10 cellular contexts compared by ENCODE assay signal in genomic region chr6:43856005-43856765, GRCh38.
DNase-seq lines count a peak whose midpoint lies in the region; ATAC-seq and TF ChIP-seq lines count a peak whose summit lies in the region.
"Had no signal": no experiment of that assay in that cellular context is flagged by ENCODE, and none has a peak within 500 bp of the region (broad histone marks: within the 10 kb centered on the region; RNA-seq: fewer than 3 reads in every experiment).

No MANE protein-coding gene starts in this region.

- no peaks in the 10 kb centered on the region for H3F3A ChIP-seq in smooth muscle cell (ENCODE audit: low read depth)

- DNase-seq in HCT116 (ENCODE audit: low read depth, low spot score), result peak; percentile 21
- DNase-seq in SK-N-DZ (ENCODE audit: low spot score), result peak; percentile 68
- peak in 2 of 5 donors; percentile 46 to 53 for DNase-seq in heart left ventricle
- no peak for DNase-seq in smooth muscle cell (lab: John Stamatoyannopoulos, UW; ENCODE audit: unreplicated experiment)
- DNase-seq in stimulated activated CD4-positive, alpha-beta T cell treated with anti-CD3 and anti-CD28 coated beads, Interleukin-4, amount 100 ng/mL, for 1 hour, result no peak
- DNase-seq: activated naive CD8-positive, alpha-beta T cell treated with anti-CD3 and anti-CD28 coated beads, Interleukin-2, amount 10 ng/mL, durations not matched to agents 7 days and 5 days; NK-92 treated with Interleukin-12 subunit alpha and Interleukin-12 subunit beta, amount 100 ng/mL, for 24 hours had no signal

- intact Hi-C loops in HCT116 (cut with micrococcal nuclease) (loop anchor here (2.0 to 10.0 kb wide), 2 partner anchors 149 to 223 kb away; no protein-coding TSS in a partner anchor), heart left ventricle (cut with DNase I) (loop anchor here in 7 of 10 donors (1.0 to 10.0 kb wide), 6 partner anchors 91 to 219 kb away; no protein-coding TSS in a partner anchor)

- POLR2A ChIA-PET in HCT116 (lab: Charles Lee), result interaction anchor here (1.1 kb wide), 1 partner anchor 223 kb away, joined by 3 read pairs; no protein-coding TSS in a partner anchor

- H3K36me3 ChIP-seq in HCT116 (ENCODE audit: control insufficient read depth in 1 of 2, insufficient read depth in 2 of 2, low read length in 2 of 2), result no peaks in the 10 kb centered on the region
- H3K36me3 ChIP-seq in heart left ventricle, result no peaks in the 10 kb centered on the region
- no peaks in the 10 kb centered on the region for H3K36me3 ChIP-seq in smooth muscle cell (ENCODE audit: low read depth)

- H3K79me2 ChIP-seq in HCT116 (ENCODE audit: insufficient read depth, low read length) (no peaks in the 10 kb centered on the region), smooth muscle cell (ENCODE audit: low read depth) (no peaks in the 10 kb centered on the region)

- no peaks in the 10 kb centered on the region; the same call in 1 of the 2 replicates for H3K27me3 ChIP-seq in HCT116 (ENCODE audit: insufficient read depth, low read length)
- no peaks in the 10 kb centered on the region for H3K27me3 ChIP-seq in heart left ventricle
- no peaks in the 10 kb centered on the region for H3K27me3 ChIP-seq in smooth muscle cell (ENCODE audit: low read depth)

- H4K20me1 ChIP-seq in HCT116 (ENCODE audit: insufficient read depth), result no peaks in the 10 kb centered on the region
- no peaks in the 10 kb centered on the region for H4K20me1 ChIP-seq in smooth muscle cell (ENCODE audit: low read depth)

- CTCF ChIA-PET in HCT116 (lab: Charles Lee), result interaction anchor here (1.0 to 1.5 kb wide), 8 partner anchors 10 to 223 kb away, joined by 3 to 5 read pairs (median 4); no protein-coding TSS in a partner anchor

- RAD21 ChIA-PET in HCT116 (lab: Charles Lee; ENCODE audit: low non-redundant PET in 1 of 2, low total read pairs in 2 of 2, uncharacterized antibody in 2 of 2, unreplicated experiment in 2 of 2), result interaction anchor here in 1 of 2 experiments (0.6 to 1.8 kb wide), 2 partner anchors 95 to 104 kb away, joined by 3 to 5 read pairs; no protein-coding TSS in a partner anchor

- TF ChIP-seq CTCF in HCT116 (IDR thresholded peaks at IDR 0.05 in 2 of 3, conservative IDR thresholded peaks at IDR 0.05 in 1 of 3; ENCODE audit: borderline replicate concordance in 1 of 3, insufficient read depth in 1 of 3, low read depth in 2 of 3, low read length in 2 of 3) (peak; percentile 56 to 71 (median 70); a peak in 5 of 6 replicates), heart left ventricle (IDR thresholded peaks at IDR 0.05) (peak in 10 of 12 donors; percentile 21 to 55 (median 38)), smooth muscle cell (IDR thresholded peaks at IDR 0.05; ENCODE audit: borderline replicate concordance, insufficient read depth, poor library complexity, severe bottlenecking) (peak; percentile 37)

- H3K9me3 ChIP-seq in HCT116 (ENCODE audit: control insufficient read depth in 1 of 2, insufficient read depth in 1 of 2, low read depth in 1 of 2, low read length in 2 of 2) (no peaks in the 10 kb centered on the region), heart left ventricle (no peaks in the 10 kb centered on the region), smooth muscle cell (replicated peaks; ENCODE audit: low read depth) (no peaks in the 10 kb centered on the region)

- H3K4me3 ChIP-seq in HCT116 (replicated peaks in 1 of 2; ENCODE audit: low read depth in 1 of 2, low read length in 2 of 2), result no peak overlapping the region
- no peak overlapping the region for H3K4me3 ChIP-seq in heart left ventricle
- no peak overlapping the region for H3K4me3 ChIP-seq in smooth muscle cell

- H3K4me2 ChIP-seq in HCT116 (ENCODE audit: low read length) (no peak overlapping the region), smooth muscle cell (no peak overlapping the region)

- peak; percentile 66 for TF ChIP-seq RAD21 in HCT116 (IDR thresholded peaks at IDR 0.05; ENCODE audit: low read depth)

- no peak for TF ChIP-seq POLR2A in HCT116 (IDR thresholded peaks at IDR 0.05; ENCODE audit: borderline replicate concordance, extremely low read depth, insufficient read depth, insufficient read length)
- no peak for TF ChIP-seq POLR2A in heart left ventricle (IDR thresholded peaks at IDR 0.05)

- BruUV-seq in HCT116 (replicated peaks; lab: Mats Ljungman, UMichigan), result no TSS peak

- H2AFZ ChIP-seq in HCT116 (ENCODE audit: low read depth, low read length, poor library complexity, severe bottlenecking), result no peak overlapping the region
- H2AFZ ChIP-seq in smooth muscle cell (ENCODE audit: low read depth), result no peak overlapping the region

- H3K4me1 ChIP-seq in HCT116 (ENCODE audit: control insufficient read depth in 1 of 2, insufficient read depth in 2 of 2, low read length in 2 of 2), result no peaks in the 10 kb centered on the region
- no peaks in the 10 kb centered on the region for H3K4me1 ChIP-seq in heart left ventricle
- peaks cover 27% of the 10 kb centered on the region for H3K4me1 ChIP-seq in smooth muscle cell (ENCODE audit: low read depth)

- 58 to 80% (median 78%) methylated on average over 5 to 6 of the region's 6 CpGs for WGBS in heart left ventricle, 4 donors
- 79% methylated on average over 6 of the region's 6 CpGs for WGBS in smooth muscle cell (ENCODE audit: low lambda C conversion rate)

- H3K27ac ChIP-seq in HCT116 (ENCODE audit: low read depth, low read length) (no peak overlapping the region), heart left ventricle (no peak overlapping the region), smooth muscle cell (ENCODE audit: low read depth) (no peak overlapping the region)

- ATAC-seq in HCT116 (peak; percentile 80), heart left ventricle (peak; percentile 14 to 79 (median 59)), HG02588 (IDR thresholded peaks at IDR 0.05; ENCODE audit: unreplicated experiment) (no peak), GM21528 (IDR thresholded peaks at IDR 0.05; ENCODE audit: low FRiP score, unreplicated experiment) (no peak), GM21723 (IDR thresholded peaks at IDR 0.05; ENCODE audit: unreplicated experiment) (no peak)

- H3K9me2 ChIP-seq in HCT116 (ENCODE audit: insufficient read depth), result no peaks in the 10 kb centered on the region

- H3K9ac ChIP-seq in HCT116 (ENCODE audit: low read length) (no peak overlapping the region), smooth muscle cell (ENCODE audit: low read depth) (no peak overlapping the region)

TF ChIP-seq in HCT116, 20 proteins besides CTCF, POLR2A, EP300 and RAD21:
- TF ChIP-seq, protein P1, sequence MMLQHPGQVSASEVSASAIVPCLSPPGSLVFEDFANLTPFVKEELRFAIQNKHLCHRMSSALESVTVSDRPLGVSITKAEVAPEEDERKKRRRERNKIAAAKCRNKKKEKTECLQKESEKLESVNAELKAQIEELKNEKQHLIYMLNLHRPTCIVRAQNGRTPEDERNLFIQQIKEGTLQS (IDR thresholded peaks at IDR 0.05), result no peak
- TF ChIP-seq SP1 (IDR thresholded peaks at IDR 0.05; ENCODE audit: low read depth) (no peak), ZFX (IDR thresholded peaks at IDR 0.05) (0 out of 2 replicates have a peak, but pooled peaks have one; percentile 18), EZH2phosphoT487 (IDR thresholded peaks at IDR 0.05; ENCODE audit: borderline replicate concordance) (no peak), SIN3A (IDR thresholded peaks at IDR 0.05; ENCODE audit: low read depth) (no peak), CEBPB (IDR thresholded peaks at IDR 0.05; ENCODE audit: low read depth) (no peak), ZNF274 (IDR thresholded peaks at IDR 0.05; ENCODE audit: low read depth, low read length) (no peak), FOSL1 (IDR thresholded peaks at IDR 0.05; ENCODE audit: low read depth) (no peak), TCF7L2 (IDR thresholded peaks at IDR 0.05; ENCODE audit: borderline replicate concordance, extremely low read depth, insufficient read depth, insufficient read length) (no peak), YY1 (IDR thresholded peaks at IDR 0.05; ENCODE audit: extremely low read depth, insufficient replicate concordance, low read depth, low read length) (peak; percentile 19), MAX (IDR thresholded peaks at IDR 0.05) (no peak), POLR2AphosphoS5 (IDR thresholded peaks at IDR 0.05; ENCODE audit: low read depth, low read length) (no peak)
- TF ChIP-seq, protein P2, sequence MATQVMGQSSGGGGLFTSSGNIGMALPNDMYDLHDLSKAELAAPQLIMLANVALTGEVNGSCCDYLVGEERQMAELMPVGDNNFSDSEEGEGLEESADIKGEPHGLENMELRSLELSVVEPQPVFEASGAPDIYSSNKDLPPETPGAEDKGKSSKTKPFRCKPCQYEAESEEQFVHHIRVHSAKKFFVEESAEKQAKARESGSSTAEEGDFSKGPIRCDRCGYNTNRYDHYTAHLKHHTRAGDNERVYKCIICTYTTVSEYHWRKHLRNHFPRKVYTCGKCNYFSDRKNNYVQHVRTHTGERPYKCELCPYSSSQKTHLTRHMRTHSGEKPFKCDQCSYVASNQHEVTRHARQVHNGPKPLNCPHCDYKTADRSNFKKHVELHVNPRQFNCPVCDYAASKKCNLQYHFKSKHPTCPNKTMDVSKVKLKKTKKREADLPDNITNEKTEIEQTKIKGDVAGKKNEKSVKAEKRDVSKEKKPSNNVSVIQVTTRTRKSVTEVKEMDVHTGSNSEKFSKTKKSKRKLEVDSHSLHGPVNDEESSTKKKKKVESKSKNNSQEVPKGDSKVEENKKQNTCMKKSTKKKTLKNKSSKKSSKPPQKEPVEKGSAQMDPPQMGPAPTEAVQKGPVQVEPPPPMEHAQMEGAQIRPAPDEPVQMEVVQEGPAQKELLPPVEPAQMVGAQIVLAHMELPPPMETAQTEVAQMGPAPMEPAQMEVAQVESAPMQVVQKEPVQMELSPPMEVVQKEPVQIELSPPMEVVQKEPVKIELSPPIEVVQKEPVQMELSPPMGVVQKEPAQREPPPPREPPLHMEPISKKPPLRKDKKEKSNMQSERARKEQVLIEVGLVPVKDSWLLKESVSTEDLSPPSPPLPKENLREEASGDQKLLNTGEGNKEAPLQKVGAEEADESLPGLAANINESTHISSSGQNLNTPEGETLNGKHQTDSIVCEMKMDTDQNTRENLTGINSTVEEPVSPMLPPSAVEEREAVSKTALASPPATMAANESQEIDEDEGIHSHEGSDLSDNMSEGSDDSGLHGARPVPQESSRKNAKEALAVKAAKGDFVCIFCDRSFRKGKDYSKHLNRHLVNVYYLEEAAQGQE (IDR thresholded peaks at IDR 0.05; ENCODE audit: low read depth), result no peak
TF ChIP-seq in HCT116: peak in this region for 2.

Comparison
In these comparisons a context has a peak if more than half of its experiments do, and no peak if none do; other contexts are left out.
1. ATAC-seq: peak in HCT116 (single experiment) and heart left ventricle (4 of 4); none in HG02588 (single experiment), GM21528 (single experiment) and GM21723 (single experiment).
2. DNase-seq: peak in HCT116 (single experiment) and SK-N-DZ (single experiment); none in smooth muscle cell (single experiment) and stimulated activated CD4-positive, alpha-beta T cell treated with anti-CD3 and anti-CD28 coated beads, Interleukin-4, amount 100 ng/mL, for 1 hour (single experiment).
3. Peak in every context shown above with its lines, with median percentiles within 50 percentile points of each other: CTCF ChIP-seq.